In the genomic region with DNA sequence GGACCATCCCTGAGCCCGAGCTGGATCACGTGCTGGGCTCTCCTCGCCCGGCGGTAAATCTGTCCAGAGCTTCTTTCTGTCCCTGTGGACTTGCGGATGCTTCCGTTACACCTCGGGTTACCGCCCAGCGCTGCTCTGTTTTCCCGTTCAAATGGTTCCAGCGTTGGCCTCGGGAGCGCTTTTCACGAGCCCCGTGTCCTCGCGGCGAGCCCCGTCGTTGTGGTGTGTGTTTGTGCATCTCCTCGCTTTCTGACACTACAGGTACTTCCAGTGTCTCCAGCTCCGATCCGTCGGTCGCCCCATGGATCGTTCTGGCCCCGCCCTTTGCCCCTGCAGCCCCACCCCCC, we compare ENCODE assay signal across 17 cellular contexts.
DNase-seq lines count a peak whose midpoint lies in the region; ATAC-seq and TF ChIP-seq lines count a peak whose summit lies in the region.
"Had no signal": no experiment of that assay in that cellular context is flagged by ENCODE, and none has a peak within 500 bp of the region (broad histone marks: within the 10 kb centered on the region; RNA-seq: fewer than 3 reads in every experiment).

No MANE protein-coding gene starts in this region.

- TF ChIP-seq POLR2A in suprapubic skin (IDR thresholded peaks at IDR 0.05): no peak

- H3K79me1 ChIP-seq in mesenchymal stem cell (replicated peaks; ENCODE audit: low read length, poor library complexity, severe bottlenecking): no peaks in the 10 kb centered on the region

- H3K23ac ChIP-seq in mesenchymal stem cell (ENCODE audit: low read length in 2 of 2): no peak overlapping the region

- no peak overlapping the region for H3K4me2 ChIP-seq in mesenchymal stem cell (ENCODE audit: low read length, poor library complexity, severe bottlenecking)

- no peak overlapping the region for H2BK5ac ChIP-seq in mesenchymal stem cell (ENCODE audit: low read depth, low read length, poor library complexity, severe bottlenecking)

- no peak for ATAC-seq in activated naive CD8-positive, alpha-beta T cell treated with anti-CD3 and anti-CD28 coated beads, Interleukin-2, amount 10 ng/mL, durations not matched to agents 7 days and 5 days (ENCODE audit: low read depth)
- no peak for ATAC-seq in stimulated activated naive CD8-positive, alpha-beta T cell treated with anti-CD3 and anti-CD28 coated beads, Interleukin-15, Interleukin-2, amounts not matched to agents 100 U/mL and 50 U/mL, for 24 hours

- H2AK5ac ChIP-seq in mesenchymal stem cell (ENCODE audit: low read length, severe bottlenecking): no peak overlapping the region

- peaks cover 5% of the 10 kb centered on the region for H3K4me1 Mint-ChIP-seq in activated naive CD8-positive, alpha-beta T cell treated with anti-CD3 and anti-CD28 coated beads, Interleukin-2, amount 10 ng/mL, durations not matched to agents 7 days and 5 days
- no peaks in the 10 kb centered on the region for H3K4me1 Mint-ChIP-seq in activated naive CD8-positive, alpha-beta T cell treated with anti-CD3 and anti-CD28 coated beads for 36 hours

- no peak for TF ChIP-seq EP300 in suprapubic skin (IDR thresholded peaks at IDR 0.05)

- no peak overlapping the region for H3K4me3 Mint-ChIP-seq in activated naive CD8-positive, alpha-beta T cell treated with anti-CD3 and anti-CD28 coated beads, Interleukin-2, amount 10 ng/mL, durations not matched to agents 7 days and 5 days
- H3K4me3 Mint-ChIP-seq in activated naive CD8-positive, alpha-beta T cell treated with anti-CD3 and anti-CD28 coated beads for 36 hours: no peak overlapping the region
- H3K4me3 Mint-ChIP-seq: CD14-positive monocyte had no signal

- H3K18ac ChIP-seq in mesenchymal stem cell (ENCODE audit: low read depth in 1 of 2, low read length in 2 of 2): no peak overlapping the region

- no peak overlapping the region for H4K8ac ChIP-seq in mesenchymal stem cell (ENCODE audit: low read length)

- no peak overlapping the region for H2BK15ac ChIP-seq in mesenchymal stem cell (ENCODE audit: low read depth, poor library complexity, severe bottlenecking)

- peaks cover 2% of the 10 kb centered on the region for H3K9me3 Mint-ChIP-seq in activated naive CD8-positive, alpha-beta T cell treated with anti-CD3 and anti-CD28 coated beads, Interleukin-2, amount 10 ng/mL, durations not matched to agents 7 days and 5 days
- no peaks in the 10 kb centered on the region for H3K9me3 Mint-ChIP-seq in activated naive CD8-positive, alpha-beta T cell treated with anti-CD3 and anti-CD28 coated beads for 36 hours

- H3K27ac Mint-ChIP-seq in activated naive CD8-positive, alpha-beta T cell treated with anti-CD3 and anti-CD28 coated beads, Interleukin-2, amount 10 ng/mL, durations not matched to agents 7 days and 5 days: no peak overlapping the region
- no peak overlapping the region for H3K27ac Mint-ChIP-seq in activated naive CD8-positive, alpha-beta T cell treated with anti-CD3 and anti-CD28 coated beads for 36 hours
- H3K27ac Mint-ChIP-seq: CD14-positive monocyte had no signal

- peaks cover 7% of the 10 kb centered on the region for H3K4me1 ChIP-seq in mesenchymal stem cell (ENCODE audit: control insufficient read depth, insufficient read depth, low read depth, low read length)
- peaks cover 4% of the 10 kb centered on the region for H3K4me1 ChIP-seq in suprapubic skin
- no peaks in the 10 kb centered on the region for H3K4me1 ChIP-seq in BE2C

- no peak overlapping the region for H2BK12ac ChIP-seq in mesenchymal stem cell (ENCODE audit: low read length in 2 of 2)

- H3K36me3 Mint-ChIP-seq in activated naive CD8-positive, alpha-beta T cell treated with anti-CD3 and anti-CD28 coated beads, Interleukin-2, amount 10 ng/mL, durations not matched to agents 7 days and 5 days: peaks cover 2% of the 10 kb centered on the region
- no peaks in the 10 kb centered on the region for H3K36me3 Mint-ChIP-seq in activated naive CD8-positive, alpha-beta T cell treated with anti-CD3 and anti-CD28 coated beads for 36 hours
- H3K36me3 Mint-ChIP-seq: CD14-positive monocyte had no signal

- no peak overlapping the region for H3K4ac ChIP-seq in mesenchymal stem cell (ENCODE audit: low read depth in 1 of 2, low read length in 2 of 2)

- H3K27me3 ChIP-seq in MG63: no peaks in the 10 kb centered on the region
- H3K27me3 ChIP-seq in mesenchymal stem cell (ENCODE audit: control insufficient read depth in 1 of 2, insufficient read depth in 1 of 2, low read length in 2 of 2): peaks cover 30 to 67% of the 10 kb centered on the region in 2 experiments
- H3K27me3 ChIP-seq in suprapubic skin: peaks cover 6% of the 10 kb centered on the region
- 0 out of 2 replicates have a peak, but pooled peaks cover 4% of the 10 kb centered on the region for H3K27me3 ChIP-seq in BE2C

- WGBS in mesenchymal stem cell: 77% methylated on average over 28 of the region's 28 CpGs
- WGBS in suprapubic skin: 84% methylated on average over 28 of the region's 28 CpGs

- H4K91ac ChIP-seq in mesenchymal stem cell (ENCODE audit: low read length): no peak overlapping the region

- no peaks in the 10 kb centered on the region for H3K27me3 Mint-ChIP-seq in activated naive CD8-positive, alpha-beta T cell treated with anti-CD3 and anti-CD28 coated beads, Interleukin-2, amount 10 ng/mL, durations not matched to agents 7 days and 5 days
- no peaks in the 10 kb centered on the region for H3K27me3 Mint-ChIP-seq in activated naive CD8-positive, alpha-beta T cell treated with anti-CD3 and anti-CD28 coated beads for 36 hours

- no peak overlapping the region for H3K14ac ChIP-seq in mesenchymal stem cell (ENCODE audit: low read length in 2 of 2)

- TF ChIP-seq CTCF in suprapubic skin (IDR thresholded peaks at IDR 0.05) (no peak), BE2C (IDR thresholded peaks at IDR 0.05; ENCODE audit: low read depth, low read length) (no peak)

- H3K4me3 ChIP-seq in MG63 (peak overlapping the region; percentile 18; the same call in 1 of the 2 replicates), mesenchymal stem cell (ENCODE audit: insufficient read depth in 1 of 2, low read depth in 1 of 2, low read length in 2 of 2) (peak overlapping the region in 1 of 2 experiments; percentile 63), suprapubic skin (no peak overlapping the region), BE2C (ENCODE audit: low read depth, low read length) (no peak overlapping the region)
- H3K4me3 ChIP-seq: SJSA1 had no signal

- H3K9ac ChIP-seq in mesenchymal stem cell (ENCODE audit: low read length): peak overlapping the region; percentile 45

- H3K36me3 ChIP-seq in MG63 (no peaks in the 10 kb centered on the region), mesenchymal stem cell (ENCODE audit: control insufficient read depth in 1 of 2, insufficient read depth in 2 of 2, low read depth in 1 of 2, low read length in 2 of 2) (no peaks in the 10 kb centered on the region), suprapubic skin (no peaks in the 10 kb centered on the region), BE2C (no peaks in the 10 kb centered on the region)
- H3K36me3 ChIP-seq: SJSA1 had no signal

- POLR2A ChIA-PET in activated naive CD8-positive, alpha-beta T cell treated with anti-CD3 and anti-CD28 coated beads, Interleukin-2, amount 10 ng/mL, durations not matched to agents 7 days and 5 days (lab: Charles Lee): no interaction called here

- DNase-seq in activated naive CD8-positive, alpha-beta T cell treated with anti-CD3 and anti-CD28 coated beads, Interleukin-2, amount 10 ng/mL, durations not matched to agents 7 days and 5 days: peak; percentile 19
- DNase-seq in activated naive CD8-positive, alpha-beta T cell treated with anti-CD3 and anti-CD28 coated beads for 36 hours: no peak
- DNase-seq in MG63: no peak
- DNase-seq in mesenchymal stem cell: no peak
- peak; percentile 58 to 67 for DNase-seq in suprapubic skin (ENCODE audit: low spot score in 2 of 2)
- DNase-seq in stimulated activated naive CD8-positive, alpha-beta T cell treated with anti-CD3 and anti-CD28 coated beads, Interleukin-15, Interleukin-2, amounts not matched to agents 100 U/mL and 50 U/mL, for 24 hours: no peak
- no peak for DNase-seq in BE2C
- no peak for DNase-seq in stimulated activated naive CD4-positive, alpha-beta T cell treated with Interleukin-2 at 50 U/mL for 16 hours (lab: John Stamatoyannopoulos, UW)
- DNase-seq: EL, HCEC 1CT, IMR-90, NCI-H1417, NCI-H187, NCI-H446, OCI-M1 had no signal

- H3K9me3 ChIP-seq in MG63: no peaks in the 10 kb centered on the region
- H3K9me3 ChIP-seq in mesenchymal stem cell (ENCODE audit: control insufficient read depth, low read length): no peaks in the 10 kb centered on the region
- no peaks in the 10 kb centered on the region for H3K9me3 ChIP-seq in suprapubic skin
- H3K9me3 ChIP-seq in BE2C: no peaks in the 10 kb centered on the region
- H3K9me3 ChIP-seq: SJSA1 had no signal

- H3K27ac ChIP-seq in mesenchymal stem cell (ENCODE audit: low read length, poor library complexity, severe bottlenecking) (no peak overlapping the region), suprapubic skin (no peak overlapping the region)
- H3K27ac ChIP-seq: SJSA1 had no signal

- no peak overlapping the region for H2AFZ ChIP-seq in mesenchymal stem cell (ENCODE audit: low read depth, low read length)

- H2BK120ac ChIP-seq in mesenchymal stem cell (ENCODE audit: low read depth, low read length): no peak overlapping the region

Comparison
In these comparisons a context has a peak if more than half of its experiments do, and no peak if none do; other contexts are left out.
1. DNase-seq: peak in activated naive CD8-positive, alpha-beta T cell treated with anti-CD3 and anti-CD28 coated beads, Interleukin-2, amount 10 ng/mL, durations not matched to agents 7 days and 5 days (single experiment) and suprapubic skin (2 of 2); none in activated naive CD8-positive, alpha-beta T cell treated with anti-CD3 and anti-CD28 coated beads for 36 hours (single experiment), MG63 (single experiment), mesenchymal stem cell (single experiment), stimulated activated naive CD8-positive, alpha-beta T cell treated with anti-CD3 and anti-CD28 coated beads, Interleukin-15, Interleukin-2, amounts not matched to agents 100 U/mL and 50 U/mL, for 24 hours (single experiment), BE2C (single experiment) and stimulated activated naive CD4-positive, alpha-beta T cell treated with Interleukin-2 at 50 U/mL for 16 hours (single experiment).